Comparison of ENCODE assay signal across 2 cellular contexts in the genomic region with DNA sequence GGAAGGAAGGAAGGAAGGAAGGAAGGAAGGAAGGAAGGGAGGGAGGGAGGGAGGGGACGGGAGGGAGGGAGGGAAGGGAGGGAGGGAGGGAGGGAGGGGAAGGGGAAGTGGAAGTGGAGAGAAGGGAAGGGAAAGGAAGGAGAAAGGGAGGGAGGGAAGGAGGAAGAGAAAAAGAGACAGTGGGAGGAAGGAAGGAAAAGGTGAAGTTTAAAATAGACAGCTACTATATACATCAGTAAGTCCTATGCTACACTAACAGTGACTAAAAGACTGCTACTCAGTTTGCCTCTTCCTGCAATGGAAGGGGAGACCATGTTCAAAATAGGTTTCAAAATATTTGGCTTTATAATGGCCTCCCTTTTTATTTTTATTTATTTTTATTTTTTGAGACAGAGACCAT.
TF ChIP-seq lines count a peak whose summit lies in the region.

No MANE protein-coding gene starts in this region.

TF ChIP-seq in HepG2, 621 proteins besides CTCF, POLR2A, EP300 and RAD21:
- TF ChIP-seq HNRNPK (IDR thresholded peaks at IDR 0.05; ENCODE audit: low read depth, low read length, poor library complexity, severe bottlenecking), result peak; percentile 24
- no peak for TF ChIP-seq NBN (conservative IDR thresholded peaks at IDR 0.05)
TF ChIP-seq in HepG2: peak in this region for 1.

TF ChIP-seq in K562, 482 proteins besides CTCF, POLR2A, EP300 and RAD21:
- TF ChIP-seq TAF1 (IDR thresholded peaks at IDR 0.05; ENCODE audit: control insufficient read depth, extremely low read depth, insufficient read depth, low read length, severe bottlenecking), result no peak
- peak; percentile 54 for TF ChIP-seq HNRNPK (IDR thresholded peaks at IDR 0.05; ENCODE audit: low read depth, low read length, poor library complexity, severe bottlenecking)
- TF ChIP-seq, protein P1, sequence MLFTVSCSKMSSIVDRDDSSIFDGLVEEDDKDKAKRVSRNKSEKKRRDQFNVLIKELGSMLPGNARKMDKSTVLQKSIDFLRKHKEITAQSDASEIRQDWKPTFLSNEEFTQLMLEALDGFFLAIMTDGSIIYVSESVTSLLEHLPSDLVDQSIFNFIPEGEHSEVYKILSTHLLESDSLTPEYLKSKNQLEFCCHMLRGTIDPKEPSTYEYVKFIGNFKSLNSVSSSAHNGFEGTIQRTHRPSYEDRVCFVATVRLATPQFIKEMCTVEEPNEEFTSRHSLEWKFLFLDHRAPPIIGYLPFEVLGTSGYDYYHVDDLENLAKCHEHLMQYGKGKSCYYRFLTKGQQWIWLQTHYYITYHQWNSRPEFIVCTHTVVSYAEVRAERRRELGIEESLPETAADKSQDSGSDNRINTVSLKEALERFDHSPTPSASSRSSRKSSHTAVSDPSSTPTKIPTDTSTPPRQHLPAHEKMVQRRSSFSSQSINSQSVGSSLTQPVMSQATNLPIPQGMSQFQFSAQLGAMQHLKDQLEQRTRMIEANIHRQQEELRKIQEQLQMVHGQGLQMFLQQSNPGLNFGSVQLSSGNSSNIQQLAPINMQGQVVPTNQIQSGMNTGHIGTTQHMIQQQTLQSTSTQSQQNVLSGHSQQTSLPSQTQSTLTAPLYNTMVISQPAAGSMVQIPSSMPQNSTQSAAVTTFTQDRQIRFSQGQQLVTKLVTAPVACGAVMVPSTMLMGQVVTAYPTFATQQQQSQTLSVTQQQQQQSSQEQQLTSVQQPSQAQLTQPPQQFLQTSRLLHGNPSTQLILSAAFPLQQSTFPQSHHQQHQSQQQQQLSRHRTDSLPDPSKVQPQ (CRISPR knock-in tag; IDR thresholded peaks at IDR 0.05; ENCODE audit: borderline replicate concordance), result no peak
- TF ChIP-seq PCBP2 (IDR thresholded peaks at IDR 0.05; ENCODE audit: low read depth, low read length, poor library complexity, severe bottlenecking), result peak; percentile 49
- TF ChIP-seq ETV6 (IDR thresholded peaks at IDR 0.05; ENCODE audit: borderline replicate concordance in 1 of 2, low read depth in 2 of 2, low read length in 1 of 2), result peak; percentile 46; a peak in 2 of 4 replicates
- no peak for TF ChIP-seq ETV6 (CRISPR knock-in tag; IDR thresholded peaks at IDR 0.05; ENCODE audit: borderline replicate concordance)
- no peak for TF ChIP-seq MYNN (IDR thresholded peaks at IDR 0.05)
- no peak for TF ChIP-seq MYNN (CRISPR knock-in tag; IDR thresholded peaks at IDR 0.05)
